In the genomic region with DNA sequence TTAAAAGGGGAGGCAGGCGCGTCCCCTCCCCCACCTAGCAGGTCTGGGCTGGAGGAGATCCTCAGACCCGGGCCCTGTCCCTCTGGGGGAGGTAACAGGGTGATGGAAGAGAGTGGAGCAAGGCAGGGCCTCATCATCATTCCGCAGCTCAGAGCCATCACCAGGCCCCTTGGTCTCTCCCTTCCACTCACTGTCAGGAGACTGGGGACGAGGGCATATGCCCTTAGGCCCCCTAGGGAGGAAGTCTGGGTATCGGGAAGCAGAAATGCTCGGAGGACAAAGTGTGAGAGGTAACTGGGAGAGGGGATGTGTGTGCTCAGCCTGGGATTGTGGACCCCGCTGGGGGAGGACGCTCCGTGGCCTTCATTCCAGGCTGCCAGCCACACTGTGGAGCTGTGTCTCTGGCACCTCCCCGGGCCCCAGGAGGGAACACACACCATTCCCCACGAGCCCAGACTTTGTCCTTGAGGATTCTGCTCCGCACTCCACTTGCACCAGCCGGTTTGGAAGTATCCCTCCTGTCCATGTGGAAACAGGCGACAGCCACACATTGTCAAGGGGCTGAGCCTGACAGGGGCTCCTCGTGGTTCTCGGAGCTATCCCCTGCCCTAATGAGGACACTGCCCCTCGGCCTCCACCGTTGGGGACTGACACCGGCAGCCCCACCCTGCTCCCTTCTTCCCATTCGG, we compare ENCODE assay signal across 9 cellular contexts. TPM values are rescaled to one million over a fixed set of nuclear protein-coding genes. Genes with fewer than 3 reads are reported as not detected.
DNase-seq lines count a peak whose midpoint lies in the region; ATAC-seq, FAIRE-seq and TF ChIP-seq lines count a peak whose summit lies in the region.
"Had no signal": no experiment of that assay in that cellular context is flagged by ENCODE, and none has a peak within 500 bp of the region (broad histone marks: within the 10 kb centered on the region; RNA-seq: fewer than 3 reads in every experiment).

No MANE protein-coding gene starts in this region.

- no peaks in the 10 kb centered on the region for H3K79me2 ChIP-seq in DOHH2 (ENCODE audit: control insufficient read depth, low read length)

- H3K36me3 ChIP-seq in DOHH2 (ENCODE audit: control insufficient read depth, low read length) (peaks cover 19% of the 10 kb centered on the region), ectodermal cell (ENCODE audit: control insufficient read depth, insufficient read depth, low read length) (peaks cover 18% of the 10 kb centered on the region)

- peaks cover 11 to 23% of the 10 kb centered on the region in 2 donors for H3K4me1 Mint-ChIP-seq in natural killer cell treated with Interleukin-12 subunit alpha and Interleukin-12 subunit beta and Interleukin-15 and Interleukin-18, amount 100 ng/mL, for 72 hours (ENCODE audit: low read depth in 2 of 2)

- no peak for FAIRE-seq in urothelium cell line (lab: Jason Lieb, UNC)

- 20 to 23% methylated on average over 21 of the region's 21 CpGs for WGBS in ectodermal cell, 2 experiments

- H3F3A ChIP-seq in DOHH2 (ENCODE audit: control insufficient read depth, insufficient read depth): peaks cover 19% of the 10 kb centered on the region

- H3K27ac ChIP-seq in DOHH2 (ENCODE audit: low read depth, low read length) (no peak overlapping the region), ectodermal cell (ENCODE audit: insufficient read depth, low read depth, low read length, poor library complexity, severe bottlenecking) (peak overlapping the region; percentile 70)
- H3K27ac ChIP-seq: neutrophil had no signal

- no peaks in the 10 kb centered on the region for H3K27me3 Mint-ChIP-seq in natural killer cell treated with Interleukin-12 subunit alpha and Interleukin-12 subunit beta and Interleukin-15 and Interleukin-18, amount 100 ng/mL, for 72 hours

- no peak for TF ChIP-seq CTCF in DOHH2 (IDR thresholded peaks at IDR 0.05; ENCODE audit: low read depth, low read length, poor library complexity, severe bottlenecking)

- no peaks in the 10 kb centered on the region for H3K9me2 ChIP-seq in DOHH2 (replicated peaks; ENCODE audit: control insufficient read depth, low read length)

- H3K9me3 ChIP-seq in DOHH2 (ENCODE audit: control insufficient read depth, insufficient read depth, low read length) (no peaks in the 10 kb centered on the region), ectodermal cell (ENCODE audit: control insufficient read depth, low read length) (no peaks in the 10 kb centered on the region)
- H3K9me3 ChIP-seq: neutrophil had no signal

- H3K4me3 ChIP-seq in DOHH2 (ENCODE audit: low read length): peak overlapping the region; percentile 73
- peak overlapping the region; percentile 86 for H3K4me3 ChIP-seq in ectodermal cell (ENCODE audit: insufficient read depth, low read depth, low read length)

- no peak overlapping the region for H3K27ac Mint-ChIP-seq in natural killer cell treated with Interleukin-12 subunit alpha and Interleukin-12 subunit beta and Interleukin-15 and Interleukin-18, amount 100 ng/mL, for 72 hours

- DNase-seq in NCI-H2227 treated with DMSO at 0.1 percent for 48 hours (lab: John Stamatoyannopoulos, UW) (peak; percentile 5), NCI-H510A treated with DMSO at 0.1 percent for 48 hours (lab: John Stamatoyannopoulos, UW) (no peak), urothelium cell line (ENCODE audit: low spot score) (no peak), T1000 (lab: John Stamatoyannopoulos, UW) (no peak)
- no peak for DNase-seq in natural killer cell treated with Interleukin-12 subunit alpha and Interleukin-12 subunit beta and Interleukin-15 and Interleukin-18, amount 100 ng/mL, for 72 hours (ENCODE audit: low spot score)

- no peaks in the 10 kb centered on the region for H3K9me3 Mint-ChIP-seq in natural killer cell treated with Interleukin-12 subunit alpha and Interleukin-12 subunit beta and Interleukin-15 and Interleukin-18, amount 100 ng/mL, for 72 hours

- H3K36me3 Mint-ChIP-seq in natural killer cell treated with Interleukin-12 subunit alpha and Interleukin-12 subunit beta and Interleukin-15 and Interleukin-18, amount 100 ng/mL, for 72 hours: peaks cover 5% of the 10 kb centered on the region

- peak overlapping the region; percentile 90 for H3K4me2 ChIP-seq in DOHH2 (ENCODE audit: low read length)

- H3K27me3 ChIP-seq in DOHH2 (ENCODE audit: control insufficient read depth, low read length) (0 out of 2 replicates have a peak, but pooled peaks cover 5% of the 10 kb centered on the region), ectodermal cell (ENCODE audit: control insufficient read depth, insufficient read depth, low read length, poor library complexity, severe bottlenecking) (no peaks in the 10 kb centered on the region)

- ATAC-seq in natural killer cell treated with Interleukin-12 subunit alpha and Interleukin-12 subunit beta and Interleukin-15 and Interleukin-18, amount 100 ng/mL, for 72 hours: no peak
- no peak for ATAC-seq in GM21737 (IDR thresholded peaks at IDR 0.05; ENCODE audit: unreplicated experiment)

- H3K4me3 Mint-ChIP-seq in natural killer cell treated with Interleukin-12 subunit alpha and Interleukin-12 subunit beta and Interleukin-15 and Interleukin-18, amount 100 ng/mL, for 72 hours: peak overlapping the region; percentile 53

- H4K20me1 ChIP-seq in DOHH2 (ENCODE audit: control insufficient read depth, insufficient read depth, low read depth, low read length): peaks cover 10% of the 10 kb centered on the region; the same call in 1 of the 2 replicates

- H3K4me1 ChIP-seq in DOHH2 (ENCODE audit: control insufficient read depth, low read length): peaks cover 12% of the 10 kb centered on the region
- peaks cover 28% of the 10 kb centered on the region for H3K4me1 ChIP-seq in ectodermal cell (ENCODE audit: control insufficient read depth, insufficient read depth, low read length)

RNA-seq across cellular contexts. Expression of a gene that starts 0.8 kb away (rescaled TPM):
- polyA plus RNA-seq in ectodermal cell (2013, experiment 1 of 4): 82.5 TPM
- polyA plus RNA-seq in ectodermal cell (2013, experiment 2 of 4): 87.1 TPM
- polyA plus RNA-seq in ectodermal cell (2013, experiment 3 of 4): 72.6 TPM
- 70.1 TPM for polyA plus RNA-seq in ectodermal cell (2013, experiment 4 of 4)
- total RNA-seq in natural killer cell treated with Interleukin-12 subunit alpha and Interleukin-12 subunit beta and Interleukin-15 and Interleukin-18, amount 100 ng/mL, for 72 hours: under 1 TPM in 1 of 2 donors, not detected in 1; 0.75 TPM

RNA-seq across cellular contexts. Expression of a gene that starts 25.6 kb away (rescaled TPM):
- polyA plus RNA-seq in ectodermal cell (2013, experiment 1 of 4): 123 TPM
- 99.3 TPM for polyA plus RNA-seq in ectodermal cell (2013, experiment 2 of 4)
- 62.4 TPM for polyA plus RNA-seq in ectodermal cell (2013, experiment 3 of 4)
- 48.8 TPM for polyA plus RNA-seq in ectodermal cell (2013, experiment 4 of 4)
- total RNA-seq in natural killer cell treated with Interleukin-12 subunit alpha and Interleukin-12 subunit beta and Interleukin-15 and Interleukin-18, amount 100 ng/mL, for 72 hours: 10 to 100 TPM in 1 of 2 donors, 1 to 10 TPM in 1; 8.5 to 11.2 TPM
